In the genomic region with DNA sequence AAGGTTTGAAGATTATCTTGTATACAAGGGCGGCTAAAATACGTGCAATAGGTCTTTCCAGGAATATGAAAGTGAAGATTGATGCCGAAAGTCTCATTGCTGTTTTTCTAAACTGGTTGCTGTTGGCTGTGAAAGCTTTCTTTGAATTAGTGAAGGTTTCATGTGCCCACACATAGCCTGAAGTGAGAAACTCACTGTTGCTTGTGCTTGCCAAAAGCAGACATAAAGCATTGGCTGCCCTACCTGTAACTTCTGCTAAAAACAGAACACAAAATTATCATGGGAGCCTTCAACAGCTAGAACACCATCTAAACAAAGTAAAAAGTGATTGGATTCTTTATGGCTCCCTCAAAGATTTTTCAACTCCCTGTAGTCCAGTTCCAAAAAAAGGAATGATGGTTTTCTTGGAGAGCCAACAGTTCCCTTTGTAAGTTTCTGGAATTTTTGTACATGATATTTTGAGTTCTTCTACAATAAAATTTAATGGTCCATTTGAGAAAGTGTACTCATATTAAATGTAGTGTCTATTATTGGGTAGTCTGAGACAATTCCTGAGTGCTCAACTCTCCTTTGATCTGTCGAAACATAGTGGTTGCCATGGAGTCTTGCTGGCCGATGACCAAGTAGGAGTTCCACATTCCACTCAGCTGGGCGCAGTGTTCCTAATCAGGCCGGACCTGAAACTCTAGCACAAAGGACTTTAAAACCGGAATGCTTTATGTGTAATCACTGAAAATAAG, we compare ENCODE assay signal across 8 cellular contexts.
A peak's percentile ranks its signal among the peaks of the same experiment; 100 is the strongest.
DNase-seq lines count a peak whose midpoint lies in the region; ATAC-seq, FAIRE-seq and TF ChIP-seq lines count a peak whose summit lies in the region.

No MANE protein-coding gene starts in this region.

- CTCF ChIA-PET in MCF 10A (lab: Yijun Ruan, JAX) = interaction anchor here (0.6 to 1.5 kb wide), 7 partner anchors 9 to 260 kb away, joined by 3 to 4 read pairs (median 3); no protein-coding TSS in a partner anchor

- H2AFZ ChIP-seq in MM.1S (ENCODE audit: low read length) = no peak overlapping the region

- peak; percentile 38 for DNase-seq in ELR (ENCODE audit: low read depth)
- peak; percentile 25 for DNase-seq in MM.1S
- DNase-seq in MCF 10A (ENCODE audit: unreplicated experiment) = peak; percentile 94
- DNase-seq in iris pigment epithelial cell (ENCODE audit: low read depth) = peak; percentile 88
- DNase-seq in small intestine = peak; percentile 96
- no peak for DNase-seq in MG63
- no peak for DNase-seq in NOMO-1 (lab: John Stamatoyannopoulos, UW; ENCODE audit: unreplicated experiment in 2 of 2)

- no peaks in the 10 kb centered on the region for H3K79me2 ChIP-seq in MM.1S (ENCODE audit: low read length)

- no peak overlapping the region for H3K4me3 ChIP-seq in MM.1S (ENCODE audit: low read length)
- H3K4me3 ChIP-seq in small intestine (ENCODE audit: low read depth in 1 of 2, low read length in 2 of 2) = no peak overlapping the region
- no peak overlapping the region for H3K4me3 ChIP-seq in MG63

- H3K4me1 ChIP-seq in MM.1S (ENCODE audit: low read length) (no peaks in the 10 kb centered on the region), small intestine (ENCODE audit: control insufficient read depth in 2 of 2, insufficient read depth in 1 of 2, low read depth in 1 of 2, low read length in 1 of 2) (peaks cover 3 to 12% of the 10 kb centered on the region in 2 donors)

- WGBS in small intestine, 3 donors = 25 to 34% (median 26%) methylated on average over 8 of the region's 8 CpGs

- H3K4me1 Mint-ChIP-seq in MCF 10A (ENCODE audit: insufficient read depth, unreplicated experiment) = peaks cover 18% of the 10 kb centered on the region

- no peak for FAIRE-seq in small intestine (lab: Jason Lieb, UNC)

- H3K27ac ChIP-seq in MM.1S (ENCODE audit: low read length) = no peak overlapping the region
- H3K27ac ChIP-seq in small intestine (ENCODE audit: low read depth in 1 of 2, low read length in 1 of 2) = peak overlapping the region in 1 of 2 donors; percentile 90

- no peak for TF ChIP-seq CTCF in MM.1S (IDR thresholded peaks at IDR 0.05; ENCODE audit: low read length)
- TF ChIP-seq CTCF in MCF 10A (IDR thresholded peaks at IDR 0.05; ENCODE audit: unreplicated experiment) = peak; percentile 13

- H3K36me3 ChIP-seq in MM.1S (replicated peaks; ENCODE audit: insufficient read depth, low read length) = no peaks in the 10 kb centered on the region
- no peaks in the 10 kb centered on the region for H3K36me3 ChIP-seq in small intestine (ENCODE audit: control insufficient read depth in 2 of 2, insufficient read depth in 2 of 2, low read length in 2 of 2)
- no peaks in the 10 kb centered on the region for H3K36me3 ChIP-seq in MG63

- H3K27me3 Mint-ChIP-seq in MCF 10A (ENCODE audit: insufficient read depth, unreplicated experiment) = no peaks in the 10 kb centered on the region

- no peaks in the 10 kb centered on the region for H3K9me2 ChIP-seq in MM.1S (replicated peaks; ENCODE audit: insufficient read depth, low read length)

- H3K36me3 Mint-ChIP-seq in MCF 10A (ENCODE audit: insufficient read depth, unreplicated experiment) = no peaks in the 10 kb centered on the region

- H3K9me3 ChIP-seq in MM.1S (replicated peaks; ENCODE audit: insufficient read depth, low read length) (no peaks in the 10 kb centered on the region), small intestine (ENCODE audit: control insufficient read depth, low read depth) (no peaks in the 10 kb centered on the region), MG63 (no peaks in the 10 kb centered on the region)

- intact Hi-C loops in MCF 10A (cut with micrococcal nuclease) = loop anchor here (1.0 to 2.0 kb wide), 2 partner anchors 147 to 250 kb away; no protein-coding TSS in a partner anchor

- no peaks in the 10 kb centered on the region for H3F3A ChIP-seq in MM.1S (ENCODE audit: insufficient read depth, low read length)

- H3K4me2 ChIP-seq in MM.1S (ENCODE audit: low read depth, low read length) = no peak overlapping the region

- POLR2A ChIA-PET in MCF 10A (lab: Yijun Ruan, JAX) = interaction anchor here (0.8 to 1.9 kb wide), 7 partner anchors 9 to 148 kb away, joined by 3 to 4 read pairs (median 3); no protein-coding TSS in a partner anchor

- no peaks in the 10 kb centered on the region for H3K27me3 ChIP-seq in MM.1S (replicated peaks; ENCODE audit: insufficient read depth, low read length)
- H3K27me3 ChIP-seq in small intestine (ENCODE audit: control insufficient read depth in 2 of 2, insufficient read depth in 2 of 2, low read length in 2 of 2) = no peaks in the 10 kb centered on the region
- H3K27me3 ChIP-seq in MG63 = no peaks in the 10 kb centered on the region

- no peaks in the 10 kb centered on the region for H3K9me3 Mint-ChIP-seq in MCF 10A (ENCODE audit: unreplicated experiment)

- BruUV-seq in MCF 10A (replicated peaks; lab: Mats Ljungman, UMichigan) = no TSS peak

- no peak overlapping the region for H3K4me3 Mint-ChIP-seq in MCF 10A (ENCODE audit: unreplicated experiment)

- H3K27ac Mint-ChIP-seq in MCF 10A (ENCODE audit: low read depth, unreplicated experiment) = peak overlapping the region; percentile 24

- H3K9ac ChIP-seq in MM.1S (ENCODE audit: low read length) = no peak overlapping the region

- ATAC-seq in HG03378 (IDR thresholded peaks at IDR 0.05; ENCODE audit: unreplicated experiment) = no peak

- H4K20me1 ChIP-seq in MM.1S (ENCODE audit: insufficient read depth, low read length) = no peaks in the 10 kb centered on the region

Comparison
In these comparisons a context has a peak if more than half of its experiments do, and no peak if none do; other contexts are left out.
1. DNase-seq: peak in ELR (single experiment), MM.1S (single experiment), MCF 10A (single experiment), iris pigment epithelial cell (single experiment) and small intestine (single experiment); none in MG63 (single experiment) and NOMO-1 (0 of 2).